17 cellular contexts compared by ENCODE assay signal in genomic region chr10:117892681-117893220, GRCh38.
"Had no signal": no experiment of that assay in that cellular context is flagged by ENCODE, and none has a peak within 500 bp of the region (broad histone marks: within the 10 kb centered on the region; RNA-seq: fewer than 3 reads in every experiment).

No MANE protein-coding gene starts in this region.

- H3K4me3 ChIP-seq: cardiac muscle cell, dorsolateral prefrontal cortex, left ventricle myocardium inferior, ovary, right lobe of liver, smooth muscle cell, testis had no signal

- H3K9me3 ChIP-seq: left ventricle myocardium inferior, ovary, right lobe of liver, testis had no signal

- H3K27ac ChIP-seq: cardiac muscle cell, dorsolateral prefrontal cortex, epithelial cell of prostate, left ventricle myocardium inferior, ovary, right lobe of liver, testis had no signal

- H3K27me3 ChIP-seq: cardiac muscle cell, ovary, right lobe of liver, testis had no signal

- H3K36me3 ChIP-seq: cardiac muscle cell, left ventricle myocardium inferior, ovary, right lobe of liver had no signal

- H3K4me2 ChIP-seq: smooth muscle cell had no signal

- DNase-seq: activated CD4-positive, alpha-beta memory T cell treated with anti-CD3 and anti-CD28 coated beads for 36 hours; activated T-cell treated with anti-CD3 and anti-CD28 coated beads for 4 hours; amygdala; dorsolateral prefrontal cortex; endodermal cell; head of caudate nucleus; kidney; left ventricle myocardium inferior; mammary epithelial cell; naive B cell; ovary; right lobe of liver; stimulated activated CD4-positive, alpha-beta T cell treated with anti-CD3 and anti-CD28 coated beads, Interleukin-4, amount 100 ng/mL, for 1 hour; testis had no signal

- H3K4me1 ChIP-seq: left ventricle myocardium inferior, right lobe of liver, testis had no signal

- ATAC-seq: right lobe of liver had no signal
